ENCODE assay signal across 9 cellular contexts in genomic region chr11:118398797-118399564, GRCh38. TPM values are rescaled to one million over a fixed set of nuclear protein-coding genes. Genes with fewer than 3 reads are reported as not detected.
A peak's percentile ranks its signal among the peaks of the same experiment; 100 is the strongest.
DNase-seq lines count a peak whose midpoint lies in the region; ATAC-seq, FAIRE-seq and TF ChIP-seq lines count a peak whose summit lies in the region.
"Had no signal": no experiment of that assay in that cellular context is flagged by ENCODE, and none has a peak within 500 bp of the region (broad histone marks: within the 10 kb centered on the region; RNA-seq: fewer than 3 reads in every experiment).

No MANE protein-coding gene starts in this region.

- no peak for TF ChIP-seq POLR2A in prostate gland (IDR thresholded peaks at IDR 0.05)

- WGBS in prostate gland: 55% methylated on average over 3 of the region's 3 CpGs

- peaks cover 0 to 4% of the 10 kb centered on the region in 2 donors for H3K36me3 ChIP-seq in prostate gland

- H3K4me1 Mint-ChIP-seq in activated naive CD8-positive, alpha-beta T cell treated with anti-CD3 and anti-CD28 coated beads, Interleukin-2, amount 10 ng/mL, durations not matched to agents 7 days and 5 days: peaks cover 41% of the 10 kb centered on the region

- H3K36me3 Mint-ChIP-seq in activated naive CD8-positive, alpha-beta T cell treated with anti-CD3 and anti-CD28 coated beads, Interleukin-2, amount 10 ng/mL, durations not matched to agents 7 days and 5 days: peaks cover 17% of the 10 kb centered on the region

- no peaks in the 10 kb centered on the region for H3K27me3 Mint-ChIP-seq in activated naive CD8-positive, alpha-beta T cell treated with anti-CD3 and anti-CD28 coated beads, Interleukin-2, amount 10 ng/mL, durations not matched to agents 7 days and 5 days

- H3K9me3 ChIP-seq in prostate gland: no peaks in the 10 kb centered on the region

- intact Hi-C loops in prostate gland (cut with DNase I): no loop called here

- H3K4me3 ChIP-seq in prostate gland: no peak overlapping the region

- H3K27ac ChIP-seq in prostate gland: peak overlapping the region; percentile 24 to 26

- no peak for TF ChIP-seq CTCF in prostate gland (IDR thresholded peaks at IDR 0.05)

- H3K9me3 Mint-ChIP-seq in activated naive CD8-positive, alpha-beta T cell treated with anti-CD3 and anti-CD28 coated beads, Interleukin-2, amount 10 ng/mL, durations not matched to agents 7 days and 5 days: no peaks in the 10 kb centered on the region

- H3K4me1 ChIP-seq in prostate gland (replicated peaks): peaks cover 8% of the 10 kb centered on the region

- H3K27me3 ChIP-seq in prostate gland (replicated peaks; ENCODE audit: insufficient read depth): no peaks in the 10 kb centered on the region

- no peak for FAIRE-seq in RCC 7860 (lab: Jason Lieb, UNC)

- H3K4me3 Mint-ChIP-seq in activated naive CD8-positive, alpha-beta T cell treated with anti-CD3 and anti-CD28 coated beads, Interleukin-2, amount 10 ng/mL, durations not matched to agents 7 days and 5 days: peak overlapping the region; percentile 97

- peak; percentile 48 for DNase-seq in OCI-M1 (lab: John Stamatoyannopoulos, UW)
- no peak for DNase-seq in activated naive CD8-positive, alpha-beta T cell treated with anti-CD3 and anti-CD28 coated beads, Interleukin-2, amount 10 ng/mL, durations not matched to agents 7 days and 5 days
- DNase-seq in prostate gland (ENCODE audit: low spot score): no peak
- no peak for DNase-seq in RCC 7860 (ENCODE audit: low spot score)
- DNase-seq: NCI-H1930 had no signal

- H3K27ac Mint-ChIP-seq in activated naive CD8-positive, alpha-beta T cell treated with anti-CD3 and anti-CD28 coated beads, Interleukin-2, amount 10 ng/mL, durations not matched to agents 7 days and 5 days: peak overlapping the region; percentile 100

- POLR2A ChIA-PET in activated naive CD8-positive, alpha-beta T cell treated with anti-CD3 and anti-CD28 coated beads, Interleukin-2, amount 10 ng/mL, durations not matched to agents 7 days and 5 days (lab: Charles Lee): interaction anchor here (0.6 to 3.9 kb wide), 5 partner anchors 37 to 94 kb away, joined by 3 to 22 read pairs (median 4); partner anchors contain the start of genes KMT2A and UBE4A

- ATAC-seq in GM18867 (IDR thresholded peaks at IDR 0.05; ENCODE audit: unreplicated experiment): peak; percentile 40
- ATAC-seq in activated naive CD8-positive, alpha-beta T cell treated with anti-CD3 and anti-CD28 coated beads, Interleukin-2, amount 10 ng/mL, durations not matched to agents 7 days and 5 days (ENCODE audit: low read depth): peak; percentile 85
- ATAC-seq in GM18517 (IDR thresholded peaks at IDR 0.05; ENCODE audit: unreplicated experiment): no peak
- ATAC-seq in HG03565 (IDR thresholded peaks at IDR 0.05; ENCODE audit: unreplicated experiment): no peak
- no peak for ATAC-seq in GM19328 (IDR thresholded peaks at IDR 0.05; ENCODE audit: unreplicated experiment)

RNA-seq across cellular contexts. Expression of gene ATP5MG, which starts 2.4 kb away (rescaled TPM):
- total RNA-seq in activated naive CD8-positive, alpha-beta T cell treated with anti-CD3 and anti-CD28 coated beads, Interleukin-2, amount 10 ng/mL, durations not matched to agents 7 days and 5 days: 100 to 1,000 TPM; 202 to 224 TPM
- total RNA-seq in prostate gland: 10 to 100 TPM; 32.9 to 66.4 TPM

RNA-seq across cellular contexts. Expression of gene KMT2A, which starts 37.3 kb away (rescaled TPM):
- 100 to 1,000 TPM; 117 to 126 TPM for total RNA-seq in activated naive CD8-positive, alpha-beta T cell treated with anti-CD3 and anti-CD28 coated beads, Interleukin-2, amount 10 ng/mL, durations not matched to agents 7 days and 5 days
- 10 to 100 TPM; 82.6 to 89.0 TPM for total RNA-seq in prostate gland

RNA-seq across cellular contexts. Expression of gene UBE4A, which starts 39.6 kb away (rescaled TPM):
- total RNA-seq in activated naive CD8-positive, alpha-beta T cell treated with anti-CD3 and anti-CD28 coated beads, Interleukin-2, amount 10 ng/mL, durations not matched to agents 7 days and 5 days: 10 to 100 TPM; 43.4 to 44.4 TPM
- 10 to 100 TPM; 50.2 to 57.9 TPM for total RNA-seq in prostate gland

RNA-seq across cellular contexts. Expression of gene CD3G, which starts 54.8 kb away (rescaled TPM):
- 100 to 1,000 TPM; 199 to 212 TPM for total RNA-seq in activated naive CD8-positive, alpha-beta T cell treated with anti-CD3 and anti-CD28 coated beads, Interleukin-2, amount 10 ng/mL, durations not matched to agents 7 days and 5 days
- total RNA-seq in prostate gland: 1 to 10 TPM; 1.2 to 1.7 TPM

RNA-seq across cellular contexts. Expression of gene CD3D, which starts 56.5 kb away (rescaled TPM):
- 100 to 1,000 TPM; 424 to 433 TPM for total RNA-seq in activated naive CD8-positive, alpha-beta T cell treated with anti-CD3 and anti-CD28 coated beads, Interleukin-2, amount 10 ng/mL, durations not matched to agents 7 days and 5 days
- total RNA-seq in prostate gland: 1 to 10 TPM in 1 of 2 donors, under 1 TPM in 1; 0.55 to 4.4 TPM

Comparison
In these comparisons a context has a peak if more than half of its experiments do, and no peak if none do; other contexts are left out.
1. ATAC-seq: peak in GM18867 (single experiment) and activated naive CD8-positive, alpha-beta T cell treated with anti-CD3 and anti-CD28 coated beads, Interleukin-2, amount 10 ng/mL, durations not matched to agents 7 days and 5 days (single experiment); none in GM18517 (single experiment), HG03565 (single experiment) and GM19328 (single experiment).